Comparison of ENCODE assay signal across 10 cellular contexts in genomic region chr20:4084721-4085120, GRCh38.
DNase-seq lines count a peak whose midpoint lies in the region; ATAC-seq and TF ChIP-seq lines count a peak whose summit lies in the region.
"Had no signal": no experiment of that assay in that cellular context is flagged by ENCODE, and none has a peak within 500 bp of the region (broad histone marks: within the 10 kb centered on the region; RNA-seq: fewer than 3 reads in every experiment).

No MANE protein-coding gene starts in this region.

- H3K4me2 ChIP-seq in PC-9, result peak overlapping the region; percentile 71; the same call in 1 of the 2 replicates

- peaks cover 44% of the 10 kb centered on the region for H3K4me1 Mint-ChIP-seq in activated naive CD4-positive, alpha-beta T cell treated with anti-CD3 and anti-CD28 coated beads, Interleukin-2, amount 10 ng/mL, durations not matched to agents 7 days and 5 days
- peaks cover 25% of the 10 kb centered on the region for H3K4me1 Mint-ChIP-seq in central memory CD8-positive, alpha-beta T cell
- H3K4me1 Mint-ChIP-seq in effector memory CD8-positive, alpha-beta T cell (ENCODE audit: low read depth in 2 of 2), result peaks cover 26 to 34% of the 10 kb centered on the region in 2 donors

- no peak for DNase-seq in activated naive CD4-positive, alpha-beta T cell treated with anti-CD3 and anti-CD28 coated beads, Interleukin-2, amount 10 ng/mL, durations not matched to agents 7 days and 5 days
- DNase-seq in activated naive CD4-positive, alpha-beta T cell treated with anti-CD3 and anti-CD28 coated beads, Interleukin-2, amount 50 U/mL, for 72 hours (ENCODE audit: low spot score in 2 of 2), result no peak
- DNase-seq in PC-9 (no peak), vagina (ENCODE audit: extremely low spot score in 2 of 2) (peak in 1 of 2 donors; percentile 42), prostate gland (ENCODE audit: low spot score) (no peak)
- no peak for DNase-seq in central memory CD8-positive, alpha-beta T cell (ENCODE audit: low spot score in 2 of 2)
- no peak for DNase-seq in effector memory CD8-positive, alpha-beta T cell
- DNase-seq: cortex of kidney had no signal

- H3K4me1 ChIP-seq in PC-9 (replicated peaks; ENCODE audit: insufficient read depth), result peaks cover 11% of the 10 kb centered on the region; the same call in 1 of the 2 replicates
- H3K4me1 ChIP-seq in vagina, result peaks cover 13% of the 10 kb centered on the region
- no peaks in the 10 kb centered on the region for H3K4me1 ChIP-seq in prostate gland (replicated peaks)

- POLR2A ChIA-PET in PC-9 (lab: Charles Lee; ENCODE audit: unreplicated experiment), result interaction anchor here (0.7 kb wide), 1 partner anchor 229 kb away, joined by 4 read pairs; no protein-coding TSS in a partner anchor

- no peak overlapping the region for H3K4me3 ChIP-seq in PC-9
- H3K4me3 ChIP-seq in vagina, result no peak overlapping the region
- H3K4me3 ChIP-seq in prostate gland, result no peak overlapping the region

- no peaks in the 10 kb centered on the region for H3K36me3 ChIP-seq in PC-9 (ENCODE audit: low read depth)
- no peaks in the 10 kb centered on the region for H3K36me3 ChIP-seq in vagina
- H3K36me3 ChIP-seq in prostate gland, result no peaks in the 10 kb centered on the region
- H3K36me3 ChIP-seq: upper lobe of right lung had no signal

- intact Hi-C loops in PC-9 (cut with micrococcal nuclease; ENCODE audit: unreplicated experiment), result loop anchor here (1.0 to 5.0 kb wide), 3 partner anchors 42 to 407 kb away; no protein-coding TSS in a partner anchor
- intact Hi-C loops in vagina (cut with DNase I), result loop anchor here (10.0 kb wide), 1 partner anchor 200 kb away; the partner anchor contains the start of gene PANK2
- intact Hi-C loops in prostate gland (cut with DNase I), result loop anchor here (5.0 kb wide), 2 partner anchors 72 to 197 kb away; partner anchors contain the start of gene PANK2

- peaks cover 24% of the 10 kb centered on the region for H3K27me3 Mint-ChIP-seq in activated naive CD4-positive, alpha-beta T cell treated with anti-CD3 and anti-CD28 coated beads, Interleukin-2, amount 10 ng/mL, durations not matched to agents 7 days and 5 days
- no peaks in the 10 kb centered on the region for H3K27me3 Mint-ChIP-seq in central memory CD8-positive, alpha-beta T cell
- H3K27me3 Mint-ChIP-seq in effector memory CD8-positive, alpha-beta T cell, result no peaks in the 10 kb centered on the region

- H3K4me3 Mint-ChIP-seq in activated naive CD4-positive, alpha-beta T cell treated with anti-CD3 and anti-CD28 coated beads, Interleukin-2, amount 10 ng/mL, durations not matched to agents 7 days and 5 days, result no peak overlapping the region
- peak overlapping the region; percentile 63 for H3K4me3 Mint-ChIP-seq in central memory CD8-positive, alpha-beta T cell
- H3K4me3 Mint-ChIP-seq in effector memory CD8-positive, alpha-beta T cell, result no peak overlapping the region

- H3K9me3 ChIP-seq in PC-9 (ENCODE audit: insufficient read depth, low read depth), result no peaks in the 10 kb centered on the region; the same call in 1 of the 2 replicates
- no peaks in the 10 kb centered on the region for H3K9me3 ChIP-seq in vagina
- H3K9me3 ChIP-seq in prostate gland, result no peaks in the 10 kb centered on the region
- H3K9me3 ChIP-seq: upper lobe of right lung had no signal

- 94% methylated on average over 4 of the region's 4 CpGs for WGBS in prostate gland

- TF ChIP-seq POLR2A in vagina (IDR thresholded peaks at IDR 0.05) (no peak), prostate gland (IDR thresholded peaks at IDR 0.05) (no peak)

- ATAC-seq in activated naive CD4-positive, alpha-beta T cell treated with anti-CD3 and anti-CD28 coated beads, Interleukin-2, amount 50 U/mL, for 72 hours, result no peak
- ATAC-seq in central memory CD8-positive, alpha-beta T cell (replicated peaks; ENCODE audit: extremely low read depth, poor library complexity, severe bottlenecking), result no peak
- ATAC-seq in HG03139 (IDR thresholded peaks at IDR 0.05; ENCODE audit: unreplicated experiment), result no peak
- no peak for ATAC-seq in effector memory CD8-positive, alpha-beta T cell (replicated peaks)

- TF ChIP-seq CTCF in PC-9 (conservative IDR thresholded peaks at IDR 0.05) (no peak), vagina (IDR thresholded peaks at IDR 0.05) (no peak), prostate gland (IDR thresholded peaks at IDR 0.05) (no peak)

- H2AFZ ChIP-seq in PC-9, result no peak overlapping the region

- H3K27ac ChIP-seq in PC-9, result no peak overlapping the region
- peak overlapping the region; percentile 63 for H3K27ac ChIP-seq in vagina
- H3K27ac ChIP-seq in prostate gland, result no peak overlapping the region
- H3K27ac ChIP-seq: upper lobe of right lung had no signal

- CTCF ChIA-PET in activated naive CD4-positive, alpha-beta T cell treated with anti-CD3 and anti-CD28 coated beads, Interleukin-2, amount 10 ng/mL, durations not matched to agents 7 days and 5 days (lab: Charles Lee), result interaction anchor here (0.6 to 4.0 kb wide), 20 partner anchors 8 to 362 kb away, joined by 3 to 48 read pairs (median 6); partner anchors contain the start of gene RNF24
- CTCF ChIA-PET in PC-9 (lab: Charles Lee), result interaction anchor here (0.6 to 1.3 kb wide), 11 partner anchors 20 to 335 kb away, joined by 3 to 9 read pairs (median 3); no protein-coding TSS in a partner anchor

- no peaks in the 10 kb centered on the region; the same call in 1 of the 2 replicates for H3F3A ChIP-seq in PC-9 (ENCODE audit: insufficient read depth, low read depth)

- no peaks in the 10 kb centered on the region for H4K20me1 ChIP-seq in PC-9 (ENCODE audit: insufficient read depth)

- H3K27ac Mint-ChIP-seq in activated naive CD4-positive, alpha-beta T cell treated with anti-CD3 and anti-CD28 coated beads, Interleukin-2, amount 10 ng/mL, durations not matched to agents 7 days and 5 days, result peak overlapping the region; percentile 97
- H3K27ac Mint-ChIP-seq in activated naive CD4-positive, alpha-beta T cell treated with anti-CD3 and anti-CD28 coated beads, Interleukin-2, amount 50 U/mL, for 72 hours, result peak overlapping the region in 1 of 2 donors; percentile 83
- peak overlapping the region; percentile 32 for H3K27ac Mint-ChIP-seq in central memory CD8-positive, alpha-beta T cell (ENCODE audit: low read depth)
- H3K27ac Mint-ChIP-seq in effector memory CD8-positive, alpha-beta T cell, result no peak overlapping the region

- peaks cover 7% of the 10 kb centered on the region for H3K9me3 Mint-ChIP-seq in activated naive CD4-positive, alpha-beta T cell treated with anti-CD3 and anti-CD28 coated beads, Interleukin-2, amount 10 ng/mL, durations not matched to agents 7 days and 5 days
- peaks cover 0 to 4% of the 10 kb centered on the region in 2 donors for H3K9me3 Mint-ChIP-seq in activated naive CD4-positive, alpha-beta T cell treated with anti-CD3 and anti-CD28 coated beads, Interleukin-2, amount 50 U/mL, for 72 hours
- H3K9me3 Mint-ChIP-seq in central memory CD8-positive, alpha-beta T cell, result peaks cover 6% of the 10 kb centered on the region
- H3K9me3 Mint-ChIP-seq in effector memory CD8-positive, alpha-beta T cell, result peaks cover 1 to 13% of the 10 kb centered on the region in 2 donors

- H3K79me2 ChIP-seq in PC-9 (ENCODE audit: low read depth), result no peaks in the 10 kb centered on the region

- H3K36me3 Mint-ChIP-seq in activated naive CD4-positive, alpha-beta T cell treated with anti-CD3 and anti-CD28 coated beads, Interleukin-2, amount 10 ng/mL, durations not matched to agents 7 days and 5 days, result peaks cover 8% of the 10 kb centered on the region
- peaks cover 6 to 13% of the 10 kb centered on the region in 2 donors for H3K36me3 Mint-ChIP-seq in activated naive CD4-positive, alpha-beta T cell treated with anti-CD3 and anti-CD28 coated beads, Interleukin-2, amount 50 U/mL, for 72 hours
- peaks cover 5% of the 10 kb centered on the region for H3K36me3 Mint-ChIP-seq in central memory CD8-positive, alpha-beta T cell (ENCODE audit: insufficient read depth)
- peaks cover 6% of the 10 kb centered on the region for H3K36me3 Mint-ChIP-seq in effector memory CD8-positive, alpha-beta T cell (ENCODE audit: insufficient read depth)

- no peaks in the 10 kb centered on the region for H3K9me2 ChIP-seq in PC-9 (ENCODE audit: insufficient read depth)

- no peaks in the 10 kb centered on the region for H3K27me3 ChIP-seq in PC-9 (ENCODE audit: insufficient read depth, low read depth)
- H3K27me3 ChIP-seq in vagina, result no peaks in the 10 kb centered on the region
- no peaks in the 10 kb centered on the region for H3K27me3 ChIP-seq in prostate gland (replicated peaks; ENCODE audit: insufficient read depth)
- H3K27me3 ChIP-seq: upper lobe of right lung had no signal

- no TSS peak for BruUV-seq in PC-9 (replicated peaks; lab: Mats Ljungman, UMichigan)

Comparison
In these comparisons a context has a peak if more than half of its experiments do, and no peak if none do; other contexts are left out.
1. H3K27ac Mint-ChIP-seq: peak in activated naive CD4-positive, alpha-beta T cell treated with anti-CD3 and anti-CD28 coated beads, Interleukin-2, amount 10 ng/mL, durations not matched to agents 7 days and 5 days (single experiment) and central memory CD8-positive, alpha-beta T cell (single experiment); none in effector memory CD8-positive, alpha-beta T cell (0 of 2).